In genomic region chr20:37042986-37043972, GRCh38 we compare ENCODE assay signal across 10 cellular contexts. TPM values are rescaled to one million over a fixed set of nuclear protein-coding genes. Genes with fewer than 3 reads are reported as not detected.
A peak's percentile ranks its signal among the peaks of the same experiment; 100 is the strongest.
DNase-seq lines count a peak whose midpoint lies in the region; ATAC-seq and TF ChIP-seq lines count a peak whose summit lies in the region.
"Had no signal": no experiment of that assay in that cellular context is flagged by ENCODE, and none has a peak within 500 bp of the region (broad histone marks: within the 10 kb centered on the region; RNA-seq: fewer than 3 reads in every experiment).

No MANE protein-coding gene starts in this region.

- H3K36me3 Mint-ChIP-seq in osteocyte (ENCODE audit: unreplicated experiment) (peaks cover 24% of the 10 kb centered on the region), Calu3 (ENCODE audit: insufficient read depth, unreplicated experiment) (peaks cover 34% of the 10 kb centered on the region)

- TF ChIP-seq CTCF in OCI-LY1 (IDR thresholded peaks at IDR 0.05; ENCODE audit: low read length): no peak
- no peak for TF ChIP-seq CTCF in osteocyte (IDR thresholded peaks at IDR 0.05)
- no peak for TF ChIP-seq CTCF in Calu3 (IDR thresholded peaks at IDR 0.05; ENCODE audit: unreplicated experiment)

- CTCF ChIA-PET in Calu3 (lab: Charles Lee): interaction anchor here (0.6 to 0.7 kb wide), 2 partner anchors 208 to 565 kb away, joined by 3 read pairs; no protein-coding TSS in a partner anchor

- peak overlapping the region; percentile 36 for H3K4me2 ChIP-seq in OCI-LY1 (ENCODE audit: low read length)

- no peaks in the 10 kb centered on the region for H3F3A ChIP-seq in OCI-LY1 (ENCODE audit: insufficient read depth, low read length)

- DNase-seq in osteocyte (ENCODE audit: extremely low spot score, unreplicated experiment): peak; percentile 67
- DNase-seq in NCI-H526 treated with DMSO at 0.1 percent for 48 hours (lab: John Stamatoyannopoulos, UW): no peak
- DNase-seq in NCI-H446 (lab: John Stamatoyannopoulos, UW): no peak
- DNase-seq in NCI-H1436 treated with DMSO at 0.1 percent for 48 hours (lab: John Stamatoyannopoulos, UW): no peak
- no peak for DNase-seq in Calu3
- DNase-seq: IMR-90, left cardiac atrium had no signal

- H3K4me1 ChIP-seq in OCI-LY1 (ENCODE audit: insufficient read depth, low read length, severe bottlenecking): peaks cover 16% of the 10 kb centered on the region

- H3K27ac Mint-ChIP-seq in osteocyte (ENCODE audit: unreplicated experiment) (no peak overlapping the region), Calu3 (ENCODE audit: unreplicated experiment) (no peak overlapping the region)

- H3K9me2 ChIP-seq in OCI-LY1 (ENCODE audit: low read depth, low read length): no peaks in the 10 kb centered on the region

- H3K9me3 Mint-ChIP-seq in osteocyte (ENCODE audit: unreplicated experiment) (no peaks in the 10 kb centered on the region), Calu3 (ENCODE audit: low read depth, unreplicated experiment) (peaks cover 2% of the 10 kb centered on the region)

- no peak overlapping the region for H3K9ac ChIP-seq in OCI-LY1 (ENCODE audit: low read length)

- no peaks in the 10 kb centered on the region for H3K9me3 ChIP-seq in OCI-LY1 (ENCODE audit: low read length)

- intact Hi-C loops in Calu3 (cut with micrococcal nuclease; ENCODE audit: unreplicated experiment): no loop called here

- no peaks in the 10 kb centered on the region for H3K79me2 ChIP-seq in OCI-LY1 (ENCODE audit: insufficient read depth, low read length)

- H3K4me1 Mint-ChIP-seq in osteocyte (ENCODE audit: unreplicated experiment) (no peaks in the 10 kb centered on the region), Calu3 (ENCODE audit: low read depth, unreplicated experiment) (peaks cover 7% of the 10 kb centered on the region)

- H3K27me3 Mint-ChIP-seq in osteocyte (ENCODE audit: unreplicated experiment): no peaks in the 10 kb centered on the region
- H3K27me3 Mint-ChIP-seq in Calu3 (ENCODE audit: unreplicated experiment): no peaks in the 10 kb centered on the region

- H4K20me1 ChIP-seq in OCI-LY1 (ENCODE audit: insufficient read depth, low read length): no peaks in the 10 kb centered on the region

- ATAC-seq in GM19025 (IDR thresholded peaks at IDR 0.05; ENCODE audit: low read depth, unreplicated experiment): peak; percentile 46
- peak; percentile 58 for ATAC-seq in HG02852 (IDR thresholded peaks at IDR 0.05; ENCODE audit: unreplicated experiment)

- peaks cover 93% of the 10 kb centered on the region for H3K36me3 ChIP-seq in OCI-LY1 (ENCODE audit: insufficient read depth, low read length)

- no peak overlapping the region for H3K4me3 ChIP-seq in OCI-LY1 (ENCODE audit: low read depth, low read length, poor library complexity, severe bottlenecking)

- H3K27me3 ChIP-seq in OCI-LY1 (ENCODE audit: insufficient read depth, low read length): no peaks in the 10 kb centered on the region

- BruUV-seq in Calu3 (replicated peaks; lab: Mats Ljungman, UMichigan): no TSS peak

- H3K4me3 Mint-ChIP-seq in osteocyte (ENCODE audit: unreplicated experiment) (no peak overlapping the region), Calu3 (ENCODE audit: low read depth, unreplicated experiment) (no peak overlapping the region)

- H2AFZ ChIP-seq in OCI-LY1 (ENCODE audit: low read length): no peak overlapping the region

- peak overlapping the region; percentile 72 for H3K27ac ChIP-seq in OCI-LY1 (ENCODE audit: low read depth, low read length, poor library complexity, severe bottlenecking)

RNA-seq across cellular contexts. Expression of gene RBL1, which starts 52.5 kb away (rescaled TPM):
- total RNA-seq in osteocyte (6.7 and 7.2 TPM in 2 replicates), Calu3 (2022) (20.3 and 21.5 TPM in 2 replicates)
